10 cellular contexts compared by ENCODE assay signal in the genomic region with DNA sequence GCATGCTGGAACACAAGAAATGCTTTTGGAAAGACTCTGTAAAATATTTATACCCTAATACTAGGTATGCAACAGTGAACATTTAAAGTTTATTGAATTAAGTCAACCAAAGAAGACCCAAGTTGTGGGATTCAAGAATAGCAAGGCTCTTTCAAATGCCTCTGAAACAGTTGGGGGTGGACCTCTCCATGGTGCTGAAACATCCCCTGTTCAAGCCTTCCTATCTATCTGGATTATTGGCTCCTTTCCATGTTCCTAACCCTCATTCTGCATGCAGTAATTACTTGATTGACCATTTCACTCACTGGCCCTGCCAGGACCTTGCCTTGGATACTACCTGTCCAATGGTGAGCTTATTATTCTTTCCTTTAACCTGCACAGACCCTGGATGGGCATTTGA.
A peak's percentile ranks its signal among the peaks of the same experiment; 100 is the strongest.
DNase-seq lines count a peak whose midpoint lies in the region; ATAC-seq, FAIRE-seq and TF ChIP-seq lines count a peak whose summit lies in the region.
"Had no signal": no experiment of that assay in that cellular context is flagged by ENCODE, and none has a peak within 500 bp of the region (broad histone marks: within the 10 kb centered on the region; RNA-seq: fewer than 3 reads in every experiment).

No MANE protein-coding gene starts in this region.

- H3K4me1 ChIP-seq in cardiac muscle cell (ENCODE audit: low read depth) = no peaks in the 10 kb centered on the region

- FAIRE-seq in D721Med (lab: Jason Lieb, UNC) = no peak

- ATAC-seq in left ventricle myocardium superior = no peak
- no peak for ATAC-seq in GM21576 (IDR thresholded peaks at IDR 0.05; ENCODE audit: unreplicated experiment)

- DNase-seq in cardiac muscle cell (ENCODE audit: low read depth in 1 of 2, low spot score in 1 of 2) (peak; percentile 18 to 79), left ventricle myocardium superior (no peak), SK-N-MC (ENCODE audit: low read depth, low spot score) (peak; percentile 22), fibroblast of pulmonary artery (ENCODE audit: low read depth) (peak; percentile 18), superior temporal gyrus (ENCODE audit: extremely low spot score) (peak; percentile 34), NCI-H345 treated with DMSO at 0.1 percent for 48 hours (lab: John Stamatoyannopoulos, UW; ENCODE audit: unreplicated experiment) (no peak), D721Med (ENCODE audit: insufficient read length, low spot score) (no peak)
- DNase-seq: COR-L47, kidney glomerular epithelial cell had no signal

- TF ChIP-seq CTCF in cardiac muscle cell (IDR thresholded peaks at IDR 0.05; ENCODE audit: low read depth, low read length) (no peak), fibroblast of pulmonary artery (IDR thresholded peaks at IDR 0.05; ENCODE audit: low read length, missing control alignments) (no peak), D721Med (IDR thresholded peaks at IDR 0.05; ENCODE audit: insufficient read depth, missing control alignments) (no peak)

- no peak overlapping the region for H3K9ac ChIP-seq in SK-N-MC (ENCODE audit: insufficient read length)

- H3K27ac ChIP-seq in cardiac muscle cell = no peak overlapping the region
- H3K27ac ChIP-seq in SK-N-MC = no peak overlapping the region

- no peaks in the 10 kb centered on the region for H3K36me3 ChIP-seq in cardiac muscle cell
- H3K36me3 ChIP-seq in SK-N-MC (ENCODE audit: insufficient read depth, low read length) = no peaks in the 10 kb centered on the region

- intact Hi-C loops in left ventricle myocardium superior (cut with micrococcal nuclease) = no loop called here

- no peak overlapping the region for H3K4me3 ChIP-seq in cardiac muscle cell
- H3K4me3 ChIP-seq in SK-N-MC = no peak overlapping the region
- no peak overlapping the region for H3K4me3 ChIP-seq in fibroblast of pulmonary artery (replicated peaks; ENCODE audit: low read depth, low read length)

- H3K27me3 ChIP-seq in cardiac muscle cell = no peaks in the 10 kb centered on the region

- H3K9me3 ChIP-seq in cardiac muscle cell (ENCODE audit: low read depth) (no peaks in the 10 kb centered on the region), SK-N-MC (ENCODE audit: low read depth, low read length) (no peaks in the 10 kb centered on the region)

Comparison
In these comparisons a context has a peak if more than half of its experiments do, and no peak if none do; other contexts are left out.
1. DNase-seq: peak in cardiac muscle cell (2 of 2), SK-N-MC (single experiment), fibroblast of pulmonary artery (single experiment) and superior temporal gyrus (single experiment); none in left ventricle myocardium superior (single experiment), NCI-H345 treated with DMSO at 0.1 percent for 48 hours (single experiment) and D721Med (single experiment).